ENCODE assay signal across 18 cellular contexts in the genomic region with DNA sequence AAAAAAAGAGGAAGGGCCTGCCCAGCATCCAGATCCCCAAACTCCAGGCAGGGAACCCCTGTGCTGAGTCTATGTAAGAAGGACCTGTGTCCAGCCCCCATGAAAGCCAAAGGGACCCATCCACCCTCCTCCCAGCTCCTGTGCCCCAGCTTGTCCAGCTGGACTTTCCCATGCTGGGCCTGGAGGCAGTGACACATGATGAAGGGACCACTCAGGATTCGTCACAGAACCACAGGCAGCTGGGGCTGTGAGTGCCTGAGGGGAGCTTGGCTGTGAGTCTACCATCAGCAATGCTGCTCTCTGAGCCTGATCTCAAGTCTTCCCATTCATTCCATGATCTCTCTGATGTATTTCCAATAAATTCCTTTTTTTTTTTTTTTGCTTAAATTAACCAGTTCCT. TPM values are rescaled to one million over a fixed set of nuclear protein-coding genes. Genes with fewer than 3 reads are reported as not detected.
DNase-seq lines count a peak whose midpoint lies in the region; ATAC-seq, FAIRE-seq and TF ChIP-seq lines count a peak whose summit lies in the region.
"Had no signal": no experiment of that assay in that cellular context is flagged by ENCODE, and none has a peak within 500 bp of the region (broad histone marks: within the 10 kb centered on the region; RNA-seq: fewer than 3 reads in every experiment).

No MANE protein-coding gene starts in this region.

- no peak for FAIRE-seq in HTR-8/SVneo (lab: Jason Lieb, UNC)
- FAIRE-seq: small intestine had no signal

- DNase-seq in AG10803 (ENCODE audit: low read depth) (peak; percentile 92), HTR-8/SVneo (ENCODE audit: insufficient read length, low spot score) (peak; percentile 41), astrocyte of the spinal cord (ENCODE audit: low read depth, low spot score) (peak; percentile 33), kidney tubule cell (ENCODE audit: low spot score) (peak; percentile 86), RPMI8226 (no peak), NCI-H82 treated with DMSO at 0.1 percent for 48 hours (lab: John Stamatoyannopoulos, UW; ENCODE audit: unreplicated experiment) (no peak), left ventricle myocardium inferior (no peak)
- DNase-seq: activated CD8-positive, alpha-beta memory T cell treated with anti-CD3 and anti-CD28 coated beads for 24 hours; activated effector memory CD4-positive, alpha-beta T cell treated with anti-CD3 and anti-CD28 coated beads, Interleukin-2, amount 50 U/mL, for 16 hours; aorta; gastrocnemius medialis; NCI-H2107; nucleus accumbens; small intestine had no signal

- ATAC-seq in GM18502 (IDR thresholded peaks at IDR 0.05; ENCODE audit: poor library complexity, unreplicated experiment): no peak
- ATAC-seq: gastrocnemius medialis had no signal

- in situ Hi-C loops in astrocyte of the spinal cord (cut with HindIII; ENCODE audit: low sequenced_read_pairs): no loop called here

- no peak for TF ChIP-seq CTCF in AG10803 (conservative IDR thresholded peaks at IDR 0.05; ENCODE audit: low read length)
- TF ChIP-seq CTCF in astrocyte of the spinal cord (IDR thresholded peaks at IDR 0.05; ENCODE audit: low read depth, low read length): no peak
- TF ChIP-seq CTCF in left ventricle myocardium inferior (IDR thresholded peaks at IDR 0.05; ENCODE audit: borderline replicate concordance): no peak

- peaks cover 77% of the 10 kb centered on the region for H3K27me3 ChIP-seq in left ventricle myocardium inferior (ENCODE audit: low read depth)
- H3K27me3 ChIP-seq: BLaER1 had no signal

- H3K9me3 ChIP-seq in left ventricle myocardium inferior (replicated peaks): no peaks in the 10 kb centered on the region
- H3K9me3 ChIP-seq: BLaER1, gastrocnemius medialis, HAP-1, SJSA1 had no signal

- no peak overlapping the region for H3K4me3 ChIP-seq in AG10803 (ENCODE audit: low read length)
- H3K4me3 ChIP-seq in astrocyte of the spinal cord (ENCODE audit: low read depth, low read length): no peak overlapping the region
- H3K4me3 ChIP-seq in left ventricle myocardium inferior: no peak overlapping the region
- H3K4me3 ChIP-seq: BLaER1, gastrocnemius medialis, HAP-1, SJSA1 had no signal

- no peaks in the 10 kb centered on the region for H3K36me3 ChIP-seq in left ventricle myocardium inferior
- H3K36me3 ChIP-seq: BLaER1, gastrocnemius medialis, HAP-1, SJSA1 had no signal

- H3K4me1 ChIP-seq in left ventricle myocardium inferior: no peaks in the 10 kb centered on the region
- H3K4me1 ChIP-seq: BLaER1, gastrocnemius medialis, HAP-1, SJSA1 had no signal

- H3K27ac ChIP-seq in left ventricle myocardium inferior (replicated peaks): no peak overlapping the region
- H3K27ac ChIP-seq: BLaER1, gastrocnemius medialis, SJSA1 had no signal

- intact Hi-C loops in left ventricle myocardium inferior (cut with micrococcal nuclease): no loop called here

RNA-seq across cellular contexts. Expression of a gene that starts 36.2 kb away (rescaled TPM):
- not detected for total RNA-seq in left ventricle myocardium inferior
- total RNA-seq: aorta, SJSA1 had no signal

Comparison
In these comparisons a context has a peak if more than half of its experiments do, and no peak if none do; other contexts are left out.
1. DNase-seq: peak in AG10803 (single experiment), HTR-8/SVneo (single experiment), astrocyte of the spinal cord (single experiment) and kidney tubule cell (single experiment); none in RPMI8226 (single experiment), NCI-H82 treated with DMSO at 0.1 percent for 48 hours (single experiment) and left ventricle myocardium inferior (single experiment).